8 cellular contexts compared by ENCODE assay signal in genomic region chr1:235160965-235161684, GRCh38. TPM values are rescaled to one million over a fixed set of nuclear protein-coding genes. Genes with fewer than 3 reads are reported as not detected.
DNase-seq lines count a peak whose midpoint lies in the region; ATAC-seq and TF ChIP-seq lines count a peak whose summit lies in the region.

Gene RBM34 (minus strand): TSS chr1:235161250. CDS start chr1:235161226, 24 bp downstream.

- H3K4me1 Mint-ChIP-seq in activated naive CD4-positive, alpha-beta T cell treated with anti-CD3 and anti-CD28 coated beads, Interleukin-2, amount 50 U/mL, for 24 hours: peaks cover 21% of the 10 kb centered on the region

- TF ChIP-seq CTCF in suprapubic skin (IDR thresholded peaks at IDR 0.05): peak in 1 of 2 donors; percentile 16

- peak; percentile 97 for TF ChIP-seq POLR2A in GM10847 (IDR thresholded peaks at IDR 0.05; ENCODE audit: extremely low read depth, insufficient read length)
- peak; percentile 76 to 96 for TF ChIP-seq POLR2A in suprapubic skin (IDR thresholded peaks at IDR 0.05)

- peak within 1 kb of the TSS; percentile 97 for H3K27ac Mint-ChIP-seq in activated naive CD4-positive, alpha-beta T cell treated with anti-CD3 and anti-CD28 coated beads, Interleukin-2, amount 50 U/mL, for 24 hours

- peak within 1 kb of the TSS; percentile 100 for H3K4me3 Mint-ChIP-seq in activated naive CD4-positive, alpha-beta T cell treated with anti-CD3 and anti-CD28 coated beads, Interleukin-2, amount 50 U/mL, for 24 hours

- H3K9me3 Mint-ChIP-seq in activated naive CD4-positive, alpha-beta T cell treated with anti-CD3 and anti-CD28 coated beads, Interleukin-2, amount 50 U/mL, for 24 hours: no peaks in the 10 kb centered on the region

- TF ChIP-seq EP300 in suprapubic skin (IDR thresholded peaks at IDR 0.05): no peak

- H3K27me3 ChIP-seq in suprapubic skin: no peaks in the 10 kb centered on the region

- peak; percentile 94 for ATAC-seq in HG02610 (IDR thresholded peaks at IDR 0.05; ENCODE audit: unreplicated experiment)

- no peaks in the 10 kb centered on the region for H3K27me3 Mint-ChIP-seq in activated naive CD4-positive, alpha-beta T cell treated with anti-CD3 and anti-CD28 coated beads, Interleukin-2, amount 50 U/mL, for 24 hours

- WGBS in suprapubic skin: under 1% methylated on average over 41 of the region's 50 CpGs

- peak within 1 kb of the TSS; percentile 91 for H3K27ac ChIP-seq in suprapubic skin

- peak; percentile 94 for DNase-seq in NCI-H1092 treated with DMSO at 0.1 percent for 48 hours (lab: John Stamatoyannopoulos, UW)
- DNase-seq in SKM-1 (lab: John Stamatoyannopoulos, UW; ENCODE audit: unreplicated experiment): peak; percentile 94
- DNase-seq in glomerular endothelial cell (ENCODE audit: extremely low read depth, low read depth, low spot score): peak; percentile 48
- peak; percentile 89 for DNase-seq in occipital lobe (lab: John Stamatoyannopoulos, UW)
- DNase-seq in suprapubic skin (ENCODE audit: low spot score in 2 of 2): peak; percentile 93 to 95

- peaks cover 28% of the 10 kb centered on the region for H3K36me3 ChIP-seq in suprapubic skin

- no peaks in the 10 kb centered on the region for H3K9me3 ChIP-seq in suprapubic skin

- H3K36me3 Mint-ChIP-seq in activated naive CD4-positive, alpha-beta T cell treated with anti-CD3 and anti-CD28 coated beads, Interleukin-2, amount 50 U/mL, for 24 hours: peaks cover 3% of the 10 kb centered on the region

- H3K4me1 ChIP-seq in suprapubic skin: peaks cover 24% of the 10 kb centered on the region

- peak within 1 kb of the TSS; percentile 70 for H3K4me3 ChIP-seq in suprapubic skin

RNA-seq across cellular contexts. Expression of gene RBM34, which starts in this region (rescaled TPM):
- 49.9 and 52.7 TPM in 2 replicates for total RNA-seq in glomerular endothelial cell
- total RNA-seq in occipital lobe: 43.5 TPM
- total RNA-seq in suprapubic skin: 10 to 100 TPM; 35.2 to 75.9 (median 51.2) TPM

Comparison
In these comparisons a context has a peak if more than half of its experiments do, and no peak if none do; other contexts are left out.
1. Peak in every context shown above with its lines: DNase-seq, ATAC-seq, H3K4me3 ChIP-seq and H3K27ac ChIP-seq.